Comparison of ENCODE assay signal across 23 cellular contexts in the genomic region with DNA sequence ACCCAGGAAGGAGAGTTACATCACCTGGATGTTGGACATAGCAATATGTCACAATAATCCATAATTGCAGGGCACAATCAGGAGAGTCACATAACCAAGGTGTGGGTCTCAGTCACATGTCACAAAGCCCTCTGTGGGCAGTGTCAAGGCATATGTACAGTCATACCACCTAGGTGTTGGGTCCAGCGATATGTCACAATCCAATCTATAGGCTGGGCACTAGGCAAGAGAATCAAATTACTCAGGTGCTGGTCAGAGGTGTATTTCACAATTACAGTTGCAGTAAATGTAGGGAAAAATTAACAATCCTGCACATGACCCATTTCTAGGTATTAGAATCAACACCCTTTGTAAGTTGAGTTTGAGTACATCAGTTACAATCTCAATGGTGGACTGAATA.
A peak's percentile ranks its signal among the peaks of the same experiment; 100 is the strongest.
DNase-seq lines count a peak whose midpoint lies in the region; ATAC-seq and TF ChIP-seq lines count a peak whose summit lies in the region.
"Had no signal": no experiment of that assay in that cellular context is flagged by ENCODE, and none has a peak within 500 bp of the region (broad histone marks: within the 10 kb centered on the region; RNA-seq: fewer than 3 reads in every experiment).

No MANE protein-coding gene starts in this region.

- no peak overlapping the region for H3K9ac ChIP-seq in PC-3 (ENCODE audit: low read length)
- H3K9ac ChIP-seq: BLaER1 had no signal

- no peak for ATAC-seq in PC-3
- ATAC-seq in stimulated activated effector memory CD8-positive, alpha-beta T cell treated with anti-CD3 and anti-CD28 coated beads, Interleukin-12 subunit alpha, Interleukin-12 subunit beta, amount 100 ng/mL, for 72 hours, result no peak
- ATAC-seq: GM12878 had no signal

- H3K36me3 Mint-ChIP-seq in stimulated activated effector memory CD8-positive, alpha-beta T cell treated with anti-CD3 and anti-CD28 coated beads, Interleukin-12 subunit alpha, Interleukin-12 subunit beta, amount 100 ng/mL, for 72 hours, result no peaks in the 10 kb centered on the region
- H3K36me3 Mint-ChIP-seq: CD14-positive monocyte; CD4-positive, alpha-beta memory T cell; CD4-positive, CD25-positive, alpha-beta regulatory T cell had no signal

- no peak overlapping the region for H3K4me3 Mint-ChIP-seq in stimulated activated effector memory CD8-positive, alpha-beta T cell treated with anti-CD3 and anti-CD28 coated beads, Interleukin-12 subunit alpha, Interleukin-12 subunit beta, amount 100 ng/mL, for 72 hours
- H3K4me3 Mint-ChIP-seq: CD14-positive monocyte; CD4-positive, alpha-beta memory T cell; CD4-positive, CD25-positive, alpha-beta regulatory T cell; CD8-positive, alpha-beta memory T cell had no signal

- H3K4me1 ChIP-seq in PC-3 (ENCODE audit: insufficient read depth, low read length) (no peaks in the 10 kb centered on the region), PC-9 (replicated peaks; ENCODE audit: insufficient read depth) (peaks cover 16% of the 10 kb centered on the region; the same call in 1 of the 2 replicates)
- H3K4me1 ChIP-seq: BE2C, BLaER1 had no signal

- no peak overlapping the region for H3K27ac Mint-ChIP-seq in stimulated activated effector memory CD8-positive, alpha-beta T cell treated with anti-CD3 and anti-CD28 coated beads, Interleukin-12 subunit alpha, Interleukin-12 subunit beta, amount 100 ng/mL, for 72 hours
- H3K27ac Mint-ChIP-seq: CD14-positive monocyte; CD4-positive, alpha-beta memory T cell; CD8-positive, alpha-beta memory T cell had no signal

- H3K4me3 ChIP-seq in PC-3 (ENCODE audit: low read length) (no peak overlapping the region), PC-9 (no peak overlapping the region), epithelial cell of esophagus (ENCODE audit: low read length) (no peak overlapping the region)
- H3K4me3 ChIP-seq: BLaER1, GM12878 had no signal

- H3K36me3 ChIP-seq in PC-3 (ENCODE audit: low read depth, low read length), result no peaks in the 10 kb centered on the region
- no peaks in the 10 kb centered on the region for H3K36me3 ChIP-seq in PC-9 (ENCODE audit: low read depth)
- H3K36me3 ChIP-seq: BE2C, BLaER1 had no signal

- H3K9me3 Mint-ChIP-seq in stimulated activated effector memory CD8-positive, alpha-beta T cell treated with anti-CD3 and anti-CD28 coated beads, Interleukin-12 subunit alpha, Interleukin-12 subunit beta, amount 100 ng/mL, for 72 hours, result no peaks in the 10 kb centered on the region

- H3K4me1 Mint-ChIP-seq in stimulated activated effector memory CD8-positive, alpha-beta T cell treated with anti-CD3 and anti-CD28 coated beads, Interleukin-12 subunit alpha, Interleukin-12 subunit beta, amount 100 ng/mL, for 72 hours, result no peaks in the 10 kb centered on the region
- H3K4me1 Mint-ChIP-seq: CD14-positive monocyte; CD4-positive, alpha-beta memory T cell; CD4-positive, CD25-positive, alpha-beta regulatory T cell; CD8-positive, alpha-beta memory T cell had no signal

- H3K4me2 ChIP-seq in PC-3 (ENCODE audit: low read length) (no peak overlapping the region), PC-9 (no peak overlapping the region)
- H3K4me2 ChIP-seq: BLaER1 had no signal

- TF ChIP-seq CTCF in PC-3 (conservative IDR thresholded peaks at IDR 0.05; ENCODE audit: low read depth, low read length), result no peak
- no peak for TF ChIP-seq CTCF in PC-9 (conservative IDR thresholded peaks at IDR 0.05)
- TF ChIP-seq CTCF in epithelial cell of esophagus (IDR thresholded peaks at IDR 0.05; ENCODE audit: insufficient read depth, low read depth, low read length, missing control alignments), result no peak

- H4K20me1 ChIP-seq in PC-3 (ENCODE audit: low read length) (no peaks in the 10 kb centered on the region), PC-9 (ENCODE audit: insufficient read depth) (no peaks in the 10 kb centered on the region)
- H4K20me1 ChIP-seq: BLaER1 had no signal

- intact Hi-C loops in PC-3 (cut with micrococcal nuclease), result no loop called here
- intact Hi-C loops in PC-9 (cut with micrococcal nuclease; ENCODE audit: unreplicated experiment), result no loop called here

- H3K9me3 ChIP-seq in PC-3 (ENCODE audit: low read length) (no peaks in the 10 kb centered on the region), PC-9 (ENCODE audit: insufficient read depth, low read depth) (peaks cover 45% of the 10 kb centered on the region)
- H3K9me3 ChIP-seq: BE2C had no signal

- BruUV-seq in PC-3 (replicated peaks; lab: Mats Ljungman, UMichigan), result no TSS peak
- BruUV-seq in PC-9 (replicated peaks; lab: Mats Ljungman, UMichigan), result no TSS peak

- POLR2A ChIA-PET in PC-3 (lab: Charles Lee; ENCODE audit: unreplicated experiment) (no interaction called here), PC-9 (lab: Charles Lee; ENCODE audit: unreplicated experiment) (no interaction called here)

- no peaks in the 10 kb centered on the region for H3F3A ChIP-seq in PC-3 (ENCODE audit: low read length, unreplicated experiment)
- peaks cover 12% of the 10 kb centered on the region; the same call in 1 of the 2 replicates for H3F3A ChIP-seq in PC-9 (ENCODE audit: insufficient read depth, low read depth)

- H3K27ac ChIP-seq in PC-3 (ENCODE audit: low read length) (peak overlapping the region; percentile 51), PC-9 (peak overlapping the region; percentile 40)
- H3K27ac ChIP-seq: BLaER1 had no signal

- H2AFZ ChIP-seq in PC-3 (ENCODE audit: low read length) (no peak overlapping the region), PC-9 (no peak overlapping the region)

- DNase-seq in PC-3 (no peak), PC-9 (peak in 1 of 2 experiments; percentile 55), epithelial cell of esophagus (ENCODE audit: low read depth) (peak; percentile 61), mesenteric fat pad (ENCODE audit: low spot score) (no peak), SHP77 (lab: John Stamatoyannopoulos, UW) (no peak)
- no peak for DNase-seq in stimulated activated effector memory CD8-positive, alpha-beta T cell treated with anti-CD3 and anti-CD28 coated beads, Interleukin-12 subunit alpha, Interleukin-12 subunit beta, amount 100 ng/mL, for 72 hours (ENCODE audit: low spot score in 2 of 2)
- DNase-seq: 8988T; ACHN; BE2C; C1 segment of cervical spinal cord; CD4-positive, alpha-beta memory T cell; CD4-positive, CD25-positive, alpha-beta regulatory T cell; CD8-positive, alpha-beta memory T cell; COR-L47; DMS 273 treated with DMSO at 0.1 percent for 48 hours; DMS153; DMS79; DND-41; EL; GDM1 had no signal

- no peaks in the 10 kb centered on the region for H3K79me2 ChIP-seq in PC-3 (ENCODE audit: low read length)
- no peaks in the 10 kb centered on the region for H3K79me2 ChIP-seq in PC-9 (ENCODE audit: low read depth)

- no peaks in the 10 kb centered on the region for H3K27me3 ChIP-seq in PC-3 (ENCODE audit: low read length)
- H3K27me3 ChIP-seq in PC-9 (ENCODE audit: insufficient read depth, low read depth), result no peaks in the 10 kb centered on the region
- H3K27me3 ChIP-seq: BE2C, BLaER1 had no signal

- CTCF ChIA-PET in PC-3 (lab: Charles Lee) (no interaction called here), PC-9 (lab: Charles Lee) (no interaction called here)

- H3K9me2 ChIP-seq in PC-3 (replicated peaks; ENCODE audit: low read length) (no peaks in the 10 kb centered on the region), PC-9 (ENCODE audit: insufficient read depth) (no peaks in the 10 kb centered on the region)
